22 cellular contexts compared by ENCODE assay signal in the genomic region with DNA sequence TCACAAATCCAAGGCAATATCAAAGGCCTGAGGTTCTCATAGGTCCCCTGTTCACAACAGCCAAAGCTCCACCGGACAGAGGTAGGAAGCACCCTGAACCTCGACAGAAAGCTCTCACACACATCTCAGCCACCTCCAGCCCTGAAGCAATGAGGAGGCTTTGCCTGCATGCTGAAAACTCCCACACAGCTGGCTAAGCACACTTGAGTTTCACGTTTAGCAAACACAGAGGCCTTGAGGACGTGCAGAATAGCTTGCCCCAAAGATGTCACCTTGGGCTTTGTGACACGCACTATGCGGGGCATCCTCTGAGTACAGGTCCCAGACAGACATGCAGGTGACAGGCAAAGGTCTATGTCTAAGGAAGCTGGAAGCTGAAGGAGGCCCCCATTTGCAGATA.
"Had no signal": no experiment of that assay in that cellular context is flagged by ENCODE, and none has a peak within 500 bp of the region (broad histone marks: within the 10 kb centered on the region; RNA-seq: fewer than 3 reads in every experiment).

No MANE protein-coding gene starts in this region.

- H3K4me3 ChIP-seq: gastroesophageal sphincter, heart left ventricle, hepatocyte, prostate gland, skin epidermis, thoracic aorta, tibial nerve, upper lobe of left lung had no signal

- H3K27ac ChIP-seq: epithelial cell of prostate, foreskin keratinocyte, gastroesophageal sphincter, heart left ventricle, hepatocyte, prostate gland, skin epidermis, thoracic aorta, tibial nerve, upper lobe of left lung had no signal

- H3K36me3 ChIP-seq: gastroesophageal sphincter, heart left ventricle, prostate gland, thoracic aorta, tibial nerve, upper lobe of left lung had no signal

- DNase-seq: effector CD8-positive, alpha-beta T cell; endodermal cell; foreskin keratinocyte; heart left ventricle; mammary epithelial cell; mesendoderm; naive thymus-derived CD8-positive, alpha-beta T cell; nephron progenitor cell; nucleus accumbens; right cardiac atrium; stimulated activated CD4-positive, alpha-beta T cell treated with anti-CD3 and anti-CD28 coated beads, Interleukin-15, amount 100 ng/mL, for 24 hours; stimulated activated CD4-positive, alpha-beta T cell treated with anti-CD3 and anti-CD28 coated beads, Interleukin-2, amount 100 ng/mL, for 48 hours; stimulated activated naive B cell treated with anti-CD40 and anti-IgM and Interleukin-4, amounts not matched to agents 10 μg/mL and 1 μg/mL and 100 μg/mL, for 72 hours; upper lobe of left lung had no signal

- H3K9me3 ChIP-seq: gastroesophageal sphincter, heart left ventricle, prostate gland, thoracic aorta, tibial nerve, upper lobe of left lung had no signal

- ATAC-seq: esophagus mucosa; foreskin keratinocyte; gastroesophageal sphincter; heart left ventricle; naive thymus-derived CD8-positive, alpha-beta T cell; right cardiac atrium; stimulated activated naive B cell treated with anti-CD40 and anti-IgM and Interleukin-4, amounts not matched to agents 10 μg/mL and 1 μg/mL and 100 μg/mL, for 72 hours had no signal

- H3K4me1 ChIP-seq: foreskin keratinocyte, prostate gland had no signal
